Comparison of ENCODE assay signal across 10 cellular contexts in genomic region chr20:62159835-62160234, GRCh38. TPM values are rescaled to one million over a fixed set of nuclear protein-coding genes. Genes with fewer than 3 reads are reported as not detected.
DNase-seq lines count a peak whose midpoint lies in the region; ATAC-seq and TF ChIP-seq lines count a peak whose summit lies in the region.
"Had no signal": no experiment of that assay in that cellular context is flagged by ENCODE, and none has a peak within 500 bp of the region (broad histone marks: within the 10 kb centered on the region; RNA-seq: fewer than 3 reads in every experiment).

No MANE protein-coding gene starts in this region.

- peaks cover 20% of the 10 kb centered on the region for H3K4me1 ChIP-seq in osteoblast (ENCODE audit: insufficient read depth, low read length)

- H3K4me3 Mint-ChIP-seq in activated T-cell treated with anti-CD3 and anti-CD28 coated beads, Interleukin-2, amount 50 U/mL, for 24 hours: no peak overlapping the region
- no peak overlapping the region for H3K4me3 Mint-ChIP-seq in progenitor cell of endocrine pancreas (ENCODE audit: low read depth)
- H3K4me3 Mint-ChIP-seq in CD14-positive monocyte: no peak overlapping the region

- H3K27me3 Mint-ChIP-seq in activated T-cell treated with anti-CD3 and anti-CD28 coated beads, Interleukin-2, amount 50 U/mL, for 24 hours: no peaks in the 10 kb centered on the region
- H3K27me3 Mint-ChIP-seq in progenitor cell of endocrine pancreas (no peaks in the 10 kb centered on the region), CD14-positive monocyte (ENCODE audit: low read depth in 3 of 3) (peaks cover 0 to 4% (median 2%) of the 10 kb centered on the region in 3 donors)

- H3K36me3 ChIP-seq in osteoblast (ENCODE audit: insufficient read depth, low read length): peaks cover 11% of the 10 kb centered on the region

- peak; percentile 51 for DNase-seq in Caki2 (ENCODE audit: low read depth)
- DNase-seq in activated T-cell treated with anti-CD3 and anti-CD28 coated beads, Interleukin-2, amount 50 U/mL, for 24 hours: peak; percentile 72
- DNase-seq in osteoblast (ENCODE audit: insufficient read length, low spot score, missing footprints): peak; percentile 87
- no peak for DNase-seq in progenitor cell of endocrine pancreas (ENCODE audit: low spot score, unreplicated experiment)
- no peak for DNase-seq in CD14-positive monocyte (ENCODE audit: low spot score)
- DNase-seq in DMS114 treated with DMSO at 0.1 percent for 48 hours (lab: John Stamatoyannopoulos, UW; ENCODE audit: unreplicated experiment): no peak
- no peak for DNase-seq in NCI-H146 (lab: John Stamatoyannopoulos, UW)
- DNase-seq: left ventricle myocardium inferior had no signal

- H3K4me2 ChIP-seq in osteoblast (ENCODE audit: insufficient read depth, low read length): no peak overlapping the region

- no peak overlapping the region for H2AFZ ChIP-seq in osteoblast (ENCODE audit: low read length)

- intact Hi-C loops in CD14-positive monocyte (cut with micrococcal nuclease): loop anchor here in 1 of 2 donors (5.0 kb wide), 1 partner anchor 148 kb away; no protein-coding TSS in a partner anchor

- H3K9me3 Mint-ChIP-seq in activated T-cell treated with anti-CD3 and anti-CD28 coated beads, Interleukin-2, amount 50 U/mL, for 24 hours: no peaks in the 10 kb centered on the region
- H3K9me3 Mint-ChIP-seq in progenitor cell of endocrine pancreas (ENCODE audit: low read depth) (no peaks in the 10 kb centered on the region), CD14-positive monocyte (no peaks in the 10 kb centered on the region)

- H3K9me3 ChIP-seq in osteoblast (ENCODE audit: low read depth, low read length): no peaks in the 10 kb centered on the region
- H3K9me3 ChIP-seq: left ventricle myocardium inferior had no signal

- peaks cover 70% of the 10 kb centered on the region for H3K36me3 Mint-ChIP-seq in activated T-cell treated with anti-CD3 and anti-CD28 coated beads, Interleukin-2, amount 50 U/mL, for 24 hours (ENCODE audit: low read depth)
- H3K36me3 Mint-ChIP-seq in progenitor cell of endocrine pancreas (ENCODE audit: insufficient read depth): peaks cover 6% of the 10 kb centered on the region
- peaks cover 47 to 75% of the 10 kb centered on the region in 2 donors for H3K36me3 Mint-ChIP-seq in CD14-positive monocyte

- peaks cover 26% of the 10 kb centered on the region for H4K20me1 ChIP-seq in osteoblast (ENCODE audit: insufficient read depth, low read length)

- no peaks in the 10 kb centered on the region for H3K27me3 ChIP-seq in osteoblast (ENCODE audit: insufficient read depth, low read length)

- H3K4me1 Mint-ChIP-seq in activated T-cell treated with anti-CD3 and anti-CD28 coated beads, Interleukin-2, amount 50 U/mL, for 24 hours (ENCODE audit: low read depth): peaks cover 38% of the 10 kb centered on the region
- H3K4me1 Mint-ChIP-seq in progenitor cell of endocrine pancreas (ENCODE audit: low read depth) (peaks cover 6% of the 10 kb centered on the region), CD14-positive monocyte (peaks cover 3% of the 10 kb centered on the region)

- no peak for TF ChIP-seq CTCF in osteoblast (IDR thresholded peaks at IDR 0.05; ENCODE audit: extremely low read depth, low read depth, low read length)
- no peak for TF ChIP-seq CTCF in progenitor cell of endocrine pancreas (IDR thresholded peaks at IDR 0.05; ENCODE audit: unreplicated experiment)
- TF ChIP-seq CTCF in CD14-positive monocyte (IDR thresholded peaks at IDR 0.05): no peak

- in situ Hi-C loops in Caki2 (cut with HindIII; ENCODE audit: low pct_unique_long_range_greater_than_20kb, low sequenced_read_pairs): no loop called here

- peak overlapping the region; percentile 37 for H3K27ac ChIP-seq in osteoblast (ENCODE audit: low read depth, low read length)
- H3K27ac ChIP-seq: HL-60, left ventricle myocardium inferior had no signal

- H3K4me3 ChIP-seq in osteoblast (ENCODE audit: insufficient read depth, low read length): no peak overlapping the region
- H3K4me3 ChIP-seq: left ventricle myocardium inferior had no signal

- H3K27ac Mint-ChIP-seq in activated T-cell treated with anti-CD3 and anti-CD28 coated beads, Interleukin-2, amount 50 U/mL, for 24 hours: peak overlapping the region; percentile 67
- H3K27ac Mint-ChIP-seq in progenitor cell of endocrine pancreas (no peak overlapping the region), CD14-positive monocyte (peak overlapping the region in 1 of 7 donors; percentile 68)

- ATAC-seq in HG03442 (IDR thresholded peaks at IDR 0.05; ENCODE audit: unreplicated experiment): peak; percentile 71

- H3K79me2 ChIP-seq in osteoblast (ENCODE audit: insufficient read depth, low read length): peaks cover 59% of the 10 kb centered on the region

RNA-seq across cellular contexts. Expression of gene SS18L1, which starts 16.3 kb away (rescaled TPM):
- total RNA-seq in Caki2 (2014; rRNA removed; shearing (Covaris generic); ENCODE audit: low replicate concordance): 7.1 and 8.2 TPM in 2 replicates
- 12.7 TPM in 2 replicates for total RNA-seq in osteoblast
- total RNA-seq in progenitor cell of endocrine pancreas: 29.8 and 32.0 TPM in 2 replicates
- polyA plus RNA-seq in CD14-positive monocyte: 1 to 10 TPM in 1 of 2 donors, under 1 TPM in 1; 0.75 to 1.1 TPM

RNA-seq across cellular contexts. Expression of gene PSMA7, which starts 16.6 kb away (rescaled TPM):
- 687 and 810 TPM in 2 replicates for total RNA-seq in Caki2 (2014; rRNA removed; shearing (Covaris generic); ENCODE audit: low replicate concordance)
- total RNA-seq in osteoblast (208 and 215 TPM in 2 replicates), progenitor cell of endocrine pancreas (221 and 234 TPM in 2 replicates)
- 100 to 1,000 TPM; 527 to 668 TPM for polyA plus RNA-seq in CD14-positive monocyte

RNA-seq across cellular contexts. Expression of gene MTG2, which starts 23.0 kb away (rescaled TPM):
- 21.8 and 31.6 TPM in 2 replicates for total RNA-seq in Caki2 (2014; rRNA removed; shearing (Covaris generic); ENCODE audit: low replicate concordance)
- 22.1 and 25.0 TPM in 2 replicates for total RNA-seq in osteoblast
- 30.4 and 31.6 TPM in 2 replicates for total RNA-seq in progenitor cell of endocrine pancreas
- 10 to 100 TPM; 10.8 to 14.9 TPM for polyA plus RNA-seq in CD14-positive monocyte

RNA-seq across cellular contexts. Expression of gene LSM14B, which starts 37.6 kb away (rescaled TPM):
- 57.4 and 65.1 TPM in 2 replicates for total RNA-seq in Caki2 (2014; rRNA removed; shearing (Covaris generic); ENCODE audit: low replicate concordance)
- total RNA-seq in osteoblast (41.8 and 48.5 TPM in 2 replicates), progenitor cell of endocrine pancreas (81.1 and 84.3 TPM in 2 replicates)
- polyA plus RNA-seq in CD14-positive monocyte: 1 to 10 TPM; 1.0 to 1.4 TPM

Comparison
In these comparisons a context has a peak if more than half of its experiments do, and no peak if none do; other contexts are left out.
1. DNase-seq: peak in Caki2 (single experiment), activated T-cell treated with anti-CD3 and anti-CD28 coated beads, Interleukin-2, amount 50 U/mL, for 24 hours (single experiment) and osteoblast (single experiment); none in progenitor cell of endocrine pancreas (single experiment), CD14-positive monocyte (single experiment), DMS114 treated with DMSO at 0.1 percent for 48 hours (single experiment) and NCI-H146 (single experiment).